ENCODE assay signal across 1 cellular context in the genomic region with DNA sequence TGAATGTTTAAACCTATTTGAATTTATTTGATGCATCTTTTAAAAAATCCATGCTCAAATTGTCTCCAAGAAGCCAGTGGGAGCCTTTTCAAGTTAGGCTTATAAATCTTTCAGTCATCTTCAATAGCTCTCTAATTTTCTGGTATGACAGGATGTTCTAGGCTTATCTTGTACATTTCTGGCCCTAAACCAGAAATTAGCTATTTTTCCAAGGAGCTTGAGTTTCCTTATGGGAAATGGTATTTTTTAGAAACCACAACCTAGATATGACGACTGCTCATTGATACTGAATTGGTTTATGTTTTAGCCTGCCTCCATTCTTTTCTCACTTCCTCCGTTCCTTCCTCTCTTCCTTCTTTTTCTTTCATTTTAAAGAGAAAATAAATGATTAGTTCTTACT.
TF ChIP-seq lines count a peak whose summit lies in the region.

No MANE protein-coding gene starts in this region.

TF ChIP-seq in endothelial cell of umbilical vein, 7 proteins besides CTCF, POLR2A, EP300 and RAD21:
- TF ChIP-seq EZH2 (IDR thresholded peaks at IDR 0.05; ENCODE audit: borderline replicate concordance, low read depth, low read length, severe bottlenecking) (no peak), FOS (IDR thresholded peaks at IDR 0.05; ENCODE audit: borderline replicate concordance, insufficient read depth, low read length) (no peak), GATA2 (IDR thresholded peaks at IDR 0.05; ENCODE audit: insufficient read depth, insufficient read length, low read depth, low read length) (no peak), MYC (IDR thresholded peaks at IDR 0.05; ENCODE audit: low read depth, low read length) (no peak), POLR2AphosphoS5 (IDR thresholded peaks at IDR 0.05; ENCODE audit: insufficient read depth, low read depth, low read length) (no peak), MAX (IDR thresholded peaks at IDR 0.05; ENCODE audit: insufficient read depth, insufficient read length) (no peak), JUN (IDR thresholded peaks at IDR 0.05; ENCODE audit: borderline replicate concordance, insufficient read depth, insufficient read length, low read depth) (no peak)
